9 cellular contexts compared by ENCODE assay signal in genomic region chr12:57489157-57489641, GRCh38. TPM values are rescaled to one million over a fixed set of nuclear protein-coding genes. Genes with fewer than 3 reads are reported as not detected.
DNase-seq lines count a peak whose midpoint lies in the region; ATAC-seq lines count a peak whose summit lies in the region.
"Had no signal": no experiment of that assay in that cellular context is flagged by ENCODE, and none has a peak within 500 bp of the region (broad histone marks: within the 10 kb centered on the region; RNA-seq: fewer than 3 reads in every experiment).

No MANE protein-coding gene starts in this region.

- H3K4me3 Mint-ChIP-seq in activated T-cell treated with anti-CD3 and anti-CD28 coated beads, Interleukin-2, amount 50 U/mL, for 72 hours: peak overlapping the region; percentile 92 to 99
- H3K4me3 Mint-ChIP-seq in activated T-helper 1 cell treated with anti-CD3 and anti-CD28 coated beads, Interleukin-12 subunit alpha, Interleukin-12 subunit beta, Interleukin-2, Interleukin-4 antibody, amounts not matched to agents 30 ng/mL and 10 ng/mL and 1 ng/mL, durations not matched to agents 14 hours and 24 hours and 36 hours: peak overlapping the region; percentile 97
- peak overlapping the region; percentile 84 to 99 for H3K4me3 Mint-ChIP-seq in stimulated activated naive CD8-positive, alpha-beta T cell treated with anti-CD3 and anti-CD28 coated beads, Interleukin-15, amount 100 ng/mL, for 72 hours

- no peak for ATAC-seq in activated T-cell treated with anti-CD3 and anti-CD28 coated beads, Interleukin-2, amount 50 U/mL, for 72 hours (replicated peaks in 1 of 2)
- ATAC-seq in stimulated activated naive CD8-positive, alpha-beta T cell treated with anti-CD3 and anti-CD28 coated beads, Interleukin-15, amount 100 ng/mL, for 72 hours: no peak

- DNase-seq in activated T-cell treated with anti-CD3 and anti-CD28 coated beads, Interleukin-2, amount 50 U/mL, for 72 hours: no peak
- no peak for DNase-seq in activated T-cell treated with anti-CD3 and anti-CD28 coated beads for 4 hours
- no peak for DNase-seq in activated T-helper 1 cell treated with anti-CD3 and anti-CD28 coated beads, Interleukin-12 subunit alpha, Interleukin-12 subunit beta, Interleukin-2, Interleukin-4 antibody, amounts not matched to agents 30 ng/mL and 10 ng/mL and 1 ng/mL, durations not matched to agents 14 hours and 24 hours and 36 hours (ENCODE audit: low spot score)
- no peak for DNase-seq in stimulated activated naive CD8-positive, alpha-beta T cell treated with anti-CD3 and anti-CD28 coated beads, Interleukin-15, amount 100 ng/mL, for 72 hours
- DNase-seq in NCI-H1930 (lab: John Stamatoyannopoulos, UW): no peak
- no peak for DNase-seq in NCI-H774 (lab: John Stamatoyannopoulos, UW)
- DNase-seq in NCI-H2196 (lab: John Stamatoyannopoulos, UW; ENCODE audit: unreplicated experiment): no peak
- DNase-seq: activated CD4-positive, alpha-beta T cell treated with anti-CD3 and anti-CD28 coated beads for 1 hour had no signal

- intact Hi-C loops in activated T-helper 1 cell treated with anti-CD3 and anti-CD28 coated beads, Interleukin-12 subunit alpha, Interleukin-12 subunit beta, Interleukin-2, Interleukin-4 antibody, amounts not matched to agents 30 ng/mL and 10 ng/mL and 1 ng/mL, durations not matched to agents 14 hours and 24 hours and 36 hours (cut with micrococcal nuclease): loop anchor here (2.0 kb wide), 1 partner anchor 58 kb away; the partner anchor contains the start of gene R3HDM2

- peaks cover 29 to 46% of the 10 kb centered on the region in 2 donors for H3K36me3 Mint-ChIP-seq in activated T-cell treated with anti-CD3 and anti-CD28 coated beads, Interleukin-2, amount 50 U/mL, for 72 hours (ENCODE audit: insufficient read depth in 2 of 2)
- peaks cover 39% of the 10 kb centered on the region for H3K36me3 Mint-ChIP-seq in activated T-helper 1 cell treated with anti-CD3 and anti-CD28 coated beads, Interleukin-12 subunit alpha, Interleukin-12 subunit beta, Interleukin-2, Interleukin-4 antibody, amounts not matched to agents 30 ng/mL and 10 ng/mL and 1 ng/mL, durations not matched to agents 14 hours and 24 hours and 36 hours (ENCODE audit: low read depth)

- no peaks in the 10 kb centered on the region for H3K9me3 Mint-ChIP-seq in activated T-cell treated with anti-CD3 and anti-CD28 coated beads, Interleukin-2, amount 50 U/mL, for 72 hours
- no peaks in the 10 kb centered on the region for H3K9me3 Mint-ChIP-seq in activated T-helper 1 cell treated with anti-CD3 and anti-CD28 coated beads, Interleukin-12 subunit alpha, Interleukin-12 subunit beta, Interleukin-2, Interleukin-4 antibody, amounts not matched to agents 30 ng/mL and 10 ng/mL and 1 ng/mL, durations not matched to agents 14 hours and 24 hours and 36 hours
- no peaks in the 10 kb centered on the region for H3K9me3 Mint-ChIP-seq in stimulated activated naive CD8-positive, alpha-beta T cell treated with anti-CD3 and anti-CD28 coated beads, Interleukin-15, amount 100 ng/mL, for 72 hours

- peak overlapping the region; percentile 87 for H3K4me3 ChIP-seq in iPS-18c (ENCODE audit: insufficient read depth, low read depth, low read length)

- peak overlapping the region; percentile 98 for H3K27ac Mint-ChIP-seq in activated T-cell treated with anti-CD3 and anti-CD28 coated beads, Interleukin-2, amount 50 U/mL, for 72 hours
- peak overlapping the region; percentile 96 for H3K27ac Mint-ChIP-seq in activated T-helper 1 cell treated with anti-CD3 and anti-CD28 coated beads, Interleukin-12 subunit alpha, Interleukin-12 subunit beta, Interleukin-2, Interleukin-4 antibody, amounts not matched to agents 30 ng/mL and 10 ng/mL and 1 ng/mL, durations not matched to agents 14 hours and 24 hours and 36 hours
- H3K27ac Mint-ChIP-seq in stimulated activated naive CD8-positive, alpha-beta T cell treated with anti-CD3 and anti-CD28 coated beads, Interleukin-15, amount 100 ng/mL, for 72 hours: peak overlapping the region; percentile 99 to 100

- H3K4me1 Mint-ChIP-seq in activated T-cell treated with anti-CD3 and anti-CD28 coated beads, Interleukin-2, amount 50 U/mL, for 72 hours (ENCODE audit: low read depth): peaks cover 30% of the 10 kb centered on the region
- peaks cover 33% of the 10 kb centered on the region for H3K4me1 Mint-ChIP-seq in activated T-helper 1 cell treated with anti-CD3 and anti-CD28 coated beads, Interleukin-12 subunit alpha, Interleukin-12 subunit beta, Interleukin-2, Interleukin-4 antibody, amounts not matched to agents 30 ng/mL and 10 ng/mL and 1 ng/mL, durations not matched to agents 14 hours and 24 hours and 36 hours (ENCODE audit: low read depth)
- peaks cover 51% of the 10 kb centered on the region for H3K4me1 Mint-ChIP-seq in stimulated activated naive CD8-positive, alpha-beta T cell treated with anti-CD3 and anti-CD28 coated beads, Interleukin-15, amount 100 ng/mL, for 72 hours

- H3K9me3 ChIP-seq in iPS-18c (ENCODE audit: control insufficient read depth, insufficient read depth, low read length): peaks cover 2% of the 10 kb centered on the region

- H3K27me3 Mint-ChIP-seq in activated T-cell treated with anti-CD3 and anti-CD28 coated beads, Interleukin-2, amount 50 U/mL, for 72 hours (ENCODE audit: low read depth): no peaks in the 10 kb centered on the region
- H3K27me3 Mint-ChIP-seq in activated T-helper 1 cell treated with anti-CD3 and anti-CD28 coated beads, Interleukin-12 subunit alpha, Interleukin-12 subunit beta, Interleukin-2, Interleukin-4 antibody, amounts not matched to agents 30 ng/mL and 10 ng/mL and 1 ng/mL, durations not matched to agents 14 hours and 24 hours and 36 hours (ENCODE audit: insufficient read depth): no peaks in the 10 kb centered on the region
- H3K27me3 Mint-ChIP-seq in stimulated activated naive CD8-positive, alpha-beta T cell treated with anti-CD3 and anti-CD28 coated beads, Interleukin-15, amount 100 ng/mL, for 72 hours: no peaks in the 10 kb centered on the region

RNA-seq across cellular contexts. Expression of gene MARS1, which starts 1.3 kb away (rescaled TPM):
- total RNA-seq in activated T-cell treated with anti-CD3 and anti-CD28 coated beads, Interleukin-2, amount 50 U/mL, for 72 hours: 100 to 1,000 TPM; 575 to 653 TPM
- 283 and 318 TPM in 2 replicates for total RNA-seq in activated T-helper 1 cell treated with anti-CD3 and anti-CD28 coated beads, Interleukin-12 subunit alpha, Interleukin-12 subunit beta, Interleukin-2, Interleukin-4 antibody, amounts not matched to agents 30 ng/mL and 10 ng/mL and 1 ng/mL, durations not matched to agents 14 hours and 24 hours and 36 hours

RNA-seq across cellular contexts. Expression of gene ARHGAP9, which starts 9.5 kb away (rescaled TPM):
- 100 to 1,000 TPM; 119 to 153 TPM for total RNA-seq in activated T-cell treated with anti-CD3 and anti-CD28 coated beads, Interleukin-2, amount 50 U/mL, for 72 hours
- total RNA-seq in activated T-helper 1 cell treated with anti-CD3 and anti-CD28 coated beads, Interleukin-12 subunit alpha, Interleukin-12 subunit beta, Interleukin-2, Interleukin-4 antibody, amounts not matched to agents 30 ng/mL and 10 ng/mL and 1 ng/mL, durations not matched to agents 14 hours and 24 hours and 36 hours: 102 TPM in 2 replicates

RNA-seq across cellular contexts. Expression of gene GLI1, which starts 29.6 kb away (rescaled TPM):
- total RNA-seq in activated T-cell treated with anti-CD3 and anti-CD28 coated beads, Interleukin-2, amount 50 U/mL, for 72 hours: 1 to 10 TPM in 1 of 2 donors, under 1 TPM in 1; 0.21 to 1.3 TPM
- total RNA-seq in activated T-helper 1 cell treated with anti-CD3 and anti-CD28 coated beads, Interleukin-12 subunit alpha, Interleukin-12 subunit beta, Interleukin-2, Interleukin-4 antibody, amounts not matched to agents 30 ng/mL and 10 ng/mL and 1 ng/mL, durations not matched to agents 14 hours and 24 hours and 36 hours: 1.5 and 2.5 TPM in 2 replicates

RNA-seq across cellular contexts. Expression of gene DDIT3, which starts 31.1 kb away (rescaled TPM):
- 10 to 100 TPM; 64.6 to 71.7 TPM for total RNA-seq in activated T-cell treated with anti-CD3 and anti-CD28 coated beads, Interleukin-2, amount 50 U/mL, for 72 hours
- 17.8 and 18.1 TPM in 2 replicates for total RNA-seq in activated T-helper 1 cell treated with anti-CD3 and anti-CD28 coated beads, Interleukin-12 subunit alpha, Interleukin-12 subunit beta, Interleukin-2, Interleukin-4 antibody, amounts not matched to agents 30 ng/mL and 10 ng/mL and 1 ng/mL, durations not matched to agents 14 hours and 24 hours and 36 hours

RNA-seq across cellular contexts. Expression of gene MBD6, which starts 33.4 kb away (rescaled TPM):
- total RNA-seq in activated T-cell treated with anti-CD3 and anti-CD28 coated beads, Interleukin-2, amount 50 U/mL, for 72 hours: 100 to 1,000 TPM; 131 to 148 TPM
- total RNA-seq in activated T-helper 1 cell treated with anti-CD3 and anti-CD28 coated beads, Interleukin-12 subunit alpha, Interleukin-12 subunit beta, Interleukin-2, Interleukin-4 antibody, amounts not matched to agents 30 ng/mL and 10 ng/mL and 1 ng/mL, durations not matched to agents 14 hours and 24 hours and 36 hours: 63.3 and 66.8 TPM in 2 replicates
